ENCODE assay signal across 9 cellular contexts in the genomic region with DNA sequence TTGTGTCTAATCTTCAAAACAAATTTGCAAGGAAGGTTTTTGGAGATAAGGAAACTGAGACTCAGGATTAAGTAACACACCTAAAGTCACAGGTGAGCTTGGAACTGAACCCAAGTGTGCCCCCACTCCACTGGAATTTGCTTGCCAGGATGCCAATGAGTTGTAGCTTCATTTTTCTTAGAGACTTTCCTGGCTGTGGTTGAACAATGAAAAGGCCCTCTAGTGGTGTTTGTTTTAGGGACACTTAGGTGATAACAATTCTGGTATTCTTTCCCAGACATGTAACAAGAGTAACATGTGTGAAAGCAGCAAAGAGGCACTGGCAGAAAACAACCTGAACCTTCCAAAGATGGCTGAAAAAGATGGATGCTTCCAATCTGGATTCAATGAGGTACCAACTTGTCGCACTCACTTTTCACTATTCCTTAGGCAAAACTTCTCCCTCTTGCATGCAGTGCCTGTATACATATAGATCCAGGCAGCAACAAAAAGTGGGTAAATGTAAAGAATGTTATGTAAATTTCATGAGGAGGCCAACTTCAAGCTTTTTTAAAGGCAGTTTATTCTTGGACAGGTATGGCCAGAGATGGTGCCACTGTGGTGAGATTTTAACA. TPM values are rescaled to one million over a fixed set of nuclear protein-coding genes. Genes with fewer than 3 reads are reported as not detected.
DNase-seq lines count a peak whose midpoint lies in the region; ATAC-seq and TF ChIP-seq lines count a peak whose summit lies in the region.
"Had no signal": no experiment of that assay in that cellular context is flagged by ENCODE, and none has a peak within 500 bp of the region (broad histone marks: within the 10 kb centered on the region; RNA-seq: fewer than 3 reads in every experiment).

No MANE protein-coding gene starts in this region.

- ATAC-seq in upper lobe of right lung (peak; percentile 22), GM18519 (IDR thresholded peaks at IDR 0.05; ENCODE audit: low FRiP score, unreplicated experiment) (no peak)
- no peak for ATAC-seq in effector memory CD8-positive, alpha-beta T cell (replicated peaks)

- H3K4me1 Mint-ChIP-seq in CD14-positive monocyte, result peaks cover 45% of the 10 kb centered on the region
- peaks cover 14 to 18% of the 10 kb centered on the region in 2 donors for H3K4me1 Mint-ChIP-seq in effector memory CD8-positive, alpha-beta T cell (ENCODE audit: low read depth in 2 of 2)

- TF ChIP-seq POLR2A in Peyer's patch (IDR thresholded peaks at IDR 0.05), result no peak

- intact Hi-C loops in CD14-positive monocyte (cut with micrococcal nuclease) (loop anchor here (2.0 to 10.0 kb wide), 2 partner anchors 64 to 168 kb away; no protein-coding TSS in a partner anchor), upper lobe of right lung (cut with DNase I) (loop anchor here (5.0 kb wide), 1 partner anchor 171 kb away; no protein-coding TSS in a partner anchor)

- H3K4me1 ChIP-seq in Peyer's patch, result peaks cover 0 to 18% (median 1%) of the 10 kb centered on the region in 4 donors
- peaks cover 28% of the 10 kb centered on the region for H3K4me1 ChIP-seq in upper lobe of right lung

- peaks cover 4 to 9% (median 6%) of the 10 kb centered on the region in 3 donors for H3K27me3 Mint-ChIP-seq in CD14-positive monocyte (ENCODE audit: low read depth in 3 of 3)
- peaks cover 55 to 56% of the 10 kb centered on the region in 2 donors for H3K27me3 Mint-ChIP-seq in effector memory CD8-positive, alpha-beta T cell

- H3K36me3 Mint-ChIP-seq in CD14-positive monocyte, result no peaks in the 10 kb centered on the region
- H3K36me3 Mint-ChIP-seq in effector memory CD8-positive, alpha-beta T cell (ENCODE audit: insufficient read depth), result no peaks in the 10 kb centered on the region

- DNase-seq in CD14-positive monocyte (ENCODE audit: low spot score) (no peak), GM20000 (ENCODE audit: low spot score) (no peak), Peyer's patch (no peak), germinal center (ENCODE audit: low spot score) (peak; percentile 48), upper lobe of right lung (no peak)
- no peak for DNase-seq in stimulated activated CD8-positive, alpha-beta memory T cell treated with anti-CD3 and anti-CD28 coated beads, Interleukin-4, amount 100 ng/mL, for 48 hours
- DNase-seq in effector memory CD8-positive, alpha-beta T cell, result no peak

- H3K9me3 Mint-ChIP-seq in CD14-positive monocyte, result peaks cover 0 to 2% (median 0%) of the 10 kb centered on the region in 7 donors
- H3K9me3 Mint-ChIP-seq in effector memory CD8-positive, alpha-beta T cell, result no peaks in the 10 kb centered on the region

- H3K27me3 ChIP-seq in Peyer's patch (no peaks in the 10 kb centered on the region), upper lobe of right lung (no peaks in the 10 kb centered on the region)

- TF ChIP-seq CTCF in CD14-positive monocyte (IDR thresholded peaks at IDR 0.05) (peak; percentile 68), GM20000 (IDR thresholded peaks at IDR 0.05; ENCODE audit: extremely low read depth, missing control alignments) (peak; percentile 11), Peyer's patch (IDR thresholded peaks at IDR 0.05) (peak in 4 of 6 experiments; percentile 30 to 52 (median 44)), upper lobe of right lung (IDR thresholded peaks at IDR 0.05) (peak; percentile 54)

- no peak overlapping the region for H3K4me3 Mint-ChIP-seq in CD14-positive monocyte
- no peak overlapping the region for H3K4me3 Mint-ChIP-seq in effector memory CD8-positive, alpha-beta T cell

- H3K27ac ChIP-seq in Peyer's patch (no peak overlapping the region), upper lobe of right lung (peak overlapping the region; percentile 81)
- H3K27ac ChIP-seq: SK-N-MC had no signal

- H3K9me3 ChIP-seq in Peyer's patch, result no peaks in the 10 kb centered on the region
- no peaks in the 10 kb centered on the region for H3K9me3 ChIP-seq in upper lobe of right lung

- no peaks in the 10 kb centered on the region for H3K36me3 ChIP-seq in Peyer's patch
- no peaks in the 10 kb centered on the region for H3K36me3 ChIP-seq in upper lobe of right lung

- H3K4me3 ChIP-seq in Peyer's patch, result no peak overlapping the region
- peak overlapping the region; percentile 51 for H3K4me3 ChIP-seq in upper lobe of right lung
- H3K4me3 ChIP-seq: SK-N-MC had no signal

- no peak overlapping the region for H3K27ac Mint-ChIP-seq in CD14-positive monocyte
- H3K27ac Mint-ChIP-seq in effector memory CD8-positive, alpha-beta T cell, result no peak overlapping the region

RNA-seq across cellular contexts. Expression of a gene that starts 1.5 kb away (rescaled TPM):
- 1 to 10 TPM in 1 of 2 donors, under 1 TPM in 1; 0.28 to 1.6 TPM for polyA plus RNA-seq in CD14-positive monocyte
- total RNA-seq in Peyer's patch, result 1 to 10 TPM in 1 of 4 donors, under 1 TPM in 1, not detected in 2; 0.94 to 5.0 TPM
- total RNA-seq in upper lobe of right lung, result 6.5 TPM

Comparison
In these comparisons a context has a peak if more than half of its experiments do, and no peak if none do; other contexts are left out.
1. CTCF ChIP-seq: peak in every context shown above with its lines; median percentile 68 in CD14-positive monocyte; 54 in upper lobe of right lung; 44 in Peyer's patch; 11 in GM20000.